8 cellular contexts compared by ENCODE assay signal in the genomic region with DNA sequence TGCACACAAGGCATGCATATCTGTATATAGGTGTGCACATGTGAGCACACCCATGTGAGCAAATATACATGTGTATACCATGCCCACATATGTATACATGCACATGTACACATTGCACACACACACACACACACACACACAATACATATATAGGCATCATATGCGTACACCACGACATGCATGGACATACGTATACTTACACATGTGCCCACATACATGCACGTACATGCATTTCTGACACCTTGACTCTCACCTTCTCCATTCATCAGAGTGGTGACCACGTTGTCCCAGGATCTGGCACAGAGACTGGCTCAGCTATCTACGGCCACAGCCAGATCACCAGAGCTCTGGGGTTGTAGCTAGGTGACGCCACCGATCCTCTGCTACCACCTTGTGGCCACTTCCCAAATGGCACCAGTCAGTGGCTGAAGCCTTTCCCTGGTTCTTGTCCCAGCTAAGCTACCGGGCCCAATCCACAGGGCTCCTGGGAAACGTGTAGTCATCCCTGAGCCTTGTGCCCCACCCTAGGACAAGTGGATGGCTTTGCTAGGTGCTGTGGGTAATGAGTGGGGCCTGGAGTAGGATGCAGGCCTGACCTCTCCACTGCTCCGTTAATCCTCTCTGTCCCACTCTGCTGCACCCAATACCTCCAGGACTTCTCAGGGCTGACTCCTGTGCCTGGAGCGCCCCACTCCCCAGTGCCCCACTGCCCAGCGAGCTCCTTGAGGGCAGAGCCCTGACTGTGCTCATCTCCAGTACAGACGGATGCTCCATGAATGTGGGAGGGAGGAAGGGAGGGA.
DNase-seq lines count a peak whose midpoint lies in the region; ATAC-seq and TF ChIP-seq lines count a peak whose summit lies in the region.

No MANE protein-coding gene starts in this region.

- ATAC-seq in GM18858 (IDR thresholded peaks at IDR 0.05; ENCODE audit: unreplicated experiment) (peak; percentile 78), HG03159 (IDR thresholded peaks at IDR 0.05; ENCODE audit: unreplicated experiment) (peak; percentile 86), left colon (peak; percentile 91)
- ATAC-seq in activated CD4-positive, CD25-positive, alpha-beta regulatory T cell treated with anti-CD3 and anti-CD28 coated beads, Interleukin-2, amount 50 U/mL, for 24 hours = peak; percentile 69 to 83
- ATAC-seq in central memory CD8-positive, alpha-beta T cell (replicated peaks; ENCODE audit: extremely low read depth, poor library complexity, severe bottlenecking) = peak; percentile 56

- H3K9me3 Mint-ChIP-seq in central memory CD8-positive, alpha-beta T cell = no peaks in the 10 kb centered on the region

- POLR2A ChIA-PET in AG04450 (lab: Yijun Ruan, JAX) = interaction anchor here (0.9 to 3.2 kb wide), 5 partner anchors 64 to 383 kb away, joined by 3 to 14 read pairs (median 3); a partner anchor contains a TSS

- peak; percentile 72 for DNase-seq in AG04450 (ENCODE audit: low read depth, low spot score)
- DNase-seq in NCI-H345 treated with DMSO at 0.1 percent for 48 hours (lab: John Stamatoyannopoulos, UW; ENCODE audit: unreplicated experiment) = peak; percentile 28
- peak; percentile 66 to 74 for DNase-seq in central memory CD8-positive, alpha-beta T cell (ENCODE audit: low spot score in 2 of 2)
- peak; percentile 69 to 89 for DNase-seq in left colon
- DNase-seq in stimulated activated CD4-positive, alpha-beta T cell treated with anti-CD3 and anti-CD28 coated beads, Interleukin-4, amount 100 ng/mL, for 24 hours = peak; percentile 84

- H3K4me3 ChIP-seq in AG04450 (ENCODE audit: low read depth, low read length) = no peak overlapping the region

- no peaks in the 10 kb centered on the region for H3K9me3 ChIP-seq in AG04450 (ENCODE audit: control insufficient read depth, insufficient read depth, low read length)

- TF ChIP-seq CTCF in AG04450 (IDR thresholded peaks at IDR 0.05; ENCODE audit: low read depth, low read length) = peak; percentile 97

- H3K27me3 ChIP-seq in AG04450 (ENCODE audit: control insufficient read depth, insufficient read depth, low read length) = peaks cover 4% of the 10 kb centered on the region

- H3K27ac Mint-ChIP-seq in central memory CD8-positive, alpha-beta T cell (ENCODE audit: low read depth) = no peak overlapping the region

- CTCF ChIA-PET in AG04450 (lab: Charles Lee) = interaction anchor here (0.6 to 11.3 kb wide), 33 partner anchors 8 to 633 kb away, joined by 3 to 767 read pairs (median 4); a partner anchor contains a TSS

- H3K36me3 Mint-ChIP-seq in central memory CD8-positive, alpha-beta T cell (ENCODE audit: insufficient read depth) = no peaks in the 10 kb centered on the region

- H3K27ac ChIP-seq in AG04450 (ENCODE audit: low read depth, low read length) = no peak overlapping the region

- intact Hi-C loops in left colon (cut with DNase I, micrococcal nuclease) = loop anchor here in 1 of 2 donors (5.0 kb wide), 2 partner anchors 66 to 211 kb away; no protein-coding TSS in a partner anchor

- H3K4me1 Mint-ChIP-seq in central memory CD8-positive, alpha-beta T cell = peaks cover 10% of the 10 kb centered on the region

- H3K27me3 Mint-ChIP-seq in central memory CD8-positive, alpha-beta T cell = peaks cover 33% of the 10 kb centered on the region

- no peak overlapping the region for H3K4me3 Mint-ChIP-seq in central memory CD8-positive, alpha-beta T cell

Comparison
In these comparisons a context has a peak if more than half of its experiments do, and no peak if none do; other contexts are left out.
1. DNase-seq: peak in every context shown above with its lines; median percentile 84 in stimulated activated CD4-positive, alpha-beta T cell treated with anti-CD3 and anti-CD28 coated beads, Interleukin-4, amount 100 ng/mL, for 24 hours; 79 in left colon; 72 in AG04450; 70 in central memory CD8-positive, alpha-beta T cell; 28 in NCI-H345 treated with DMSO at 0.1 percent for 48 hours.